In genomic region chr2:216498418-216499413, GRCh38 we compare ENCODE assay signal across 1 cellular context.
A peak's percentile ranks its signal among the peaks of the same experiment; 100 is the strongest.
TF ChIP-seq lines count a peak whose summit lies in the region.

Gene RPL37A (plus strand): TSS chr2:216498844. CDS start chr2:216498875, 31 bp downstream.

TF ChIP-seq in HCT116, 20 proteins besides CTCF, POLR2A, EP300 and RAD21 (continued from another document):
- peak; percentile 70 for TF ChIP-seq ZBTB33 (IDR thresholded peaks at IDR 0.05; ENCODE audit: extremely low read depth, insufficient replicate concordance, low read length)
- peak; percentile 93 for TF ChIP-seq MAX (IDR thresholded peaks at IDR 0.05)
- 0 out of 2 replicates have a peak, but pooled peaks have one; percentile 50 for TF ChIP-seq CBX3 (IDR thresholded peaks at IDR 0.05; ENCODE audit: low read depth)
- no peak for TF ChIP-seq TCF7L2 (IDR thresholded peaks at IDR 0.05; ENCODE audit: borderline replicate concordance, extremely low read depth, insufficient read depth, insufficient read length)
- no peak for TF ChIP-seq EZH2 (IDR thresholded peaks at IDR 0.05)
